Comparison of ENCODE assay signal across 17 cellular contexts in the genomic region with DNA sequence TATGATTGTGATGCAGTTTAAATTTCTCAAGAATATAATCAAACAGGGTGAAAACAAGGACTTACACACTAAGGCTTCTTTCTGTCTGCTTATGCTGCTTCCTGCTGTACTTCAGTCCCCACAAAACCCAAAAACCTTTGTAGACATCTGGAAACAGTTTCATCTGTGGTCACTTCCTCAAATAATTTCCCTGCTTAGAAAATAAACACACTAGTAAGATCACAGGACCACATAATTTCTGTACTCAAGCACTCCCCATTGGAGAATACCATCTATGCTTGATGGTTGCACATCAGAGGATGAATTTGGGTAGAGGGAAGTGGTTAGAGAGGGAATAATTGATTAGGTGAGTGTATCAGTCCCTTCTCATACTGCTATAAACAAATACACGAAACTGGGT.
A peak's percentile ranks its signal among the peaks of the same experiment; 100 is the strongest.
DNase-seq lines count a peak whose midpoint lies in the region; ATAC-seq and FAIRE-seq lines count a peak whose summit lies in the region.
"Had no signal": no experiment of that assay in that cellular context is flagged by ENCODE, and none has a peak within 500 bp of the region (broad histone marks: within the 10 kb centered on the region; RNA-seq: fewer than 3 reads in every experiment).

No MANE protein-coding gene starts in this region.

- FAIRE-seq in endometrium (lab: Jason Lieb, UNC) = peak; percentile 89

- no peak for ATAC-seq in GM19023 (IDR thresholded peaks at IDR 0.05; ENCODE audit: unreplicated experiment)
- no peak for ATAC-seq in GM18873 (IDR thresholded peaks at IDR 0.05; ENCODE audit: low FRiP score, unreplicated experiment)
- ATAC-seq in activated CD4-positive, CD25-positive, alpha-beta regulatory T cell treated with anti-CD3 and anti-CD28 coated beads, Interleukin-2, amount 50 U/mL, for 24 hours = no peak
- ATAC-seq: naive thymus-derived CD8-positive, alpha-beta T cell had no signal

- DNase-seq in EH (ENCODE audit: low read depth) = peak; percentile 60
- DNase-seq in LHCN-M2 (ENCODE audit: low read depth) = peak; percentile 7
- peak; percentile 25 for DNase-seq in skeletal muscle cell (ENCODE audit: low read depth)
- no peak for DNase-seq in hippocampal formation (lab: John Stamatoyannopoulos, UW)
- DNase-seq: activated effector memory CD4-positive, alpha-beta T cell treated with anti-CD3 and anti-CD28 coated beads, Interleukin-2, amount 50 U/mL, for 16 hours; anterior cingulate cortex; CD4-positive, alpha-beta T cell; cortex of kidney; DMS79 treated with DMSO at 0.1 percent for 48 hours; naive thymus-derived CD8-positive, alpha-beta T cell; NCI-H2029 treated with DMSO at 0.1 percent for 48 hours; RPMI8226; substantia nigra had no signal

- no peak overlapping the region for H3K4me3 ChIP-seq in skeletal muscle cell (ENCODE audit: low read depth, low read length)

Comparison
In these comparisons a context has a peak if more than half of its experiments do, and no peak if none do; other contexts are left out.
1. DNase-seq: peak in EH (single experiment), LHCN-M2 (single experiment) and skeletal muscle cell (single experiment); none in hippocampal formation (0 of 2).